Comparison of ENCODE assay signal across 8 cellular contexts in the genomic region with DNA sequence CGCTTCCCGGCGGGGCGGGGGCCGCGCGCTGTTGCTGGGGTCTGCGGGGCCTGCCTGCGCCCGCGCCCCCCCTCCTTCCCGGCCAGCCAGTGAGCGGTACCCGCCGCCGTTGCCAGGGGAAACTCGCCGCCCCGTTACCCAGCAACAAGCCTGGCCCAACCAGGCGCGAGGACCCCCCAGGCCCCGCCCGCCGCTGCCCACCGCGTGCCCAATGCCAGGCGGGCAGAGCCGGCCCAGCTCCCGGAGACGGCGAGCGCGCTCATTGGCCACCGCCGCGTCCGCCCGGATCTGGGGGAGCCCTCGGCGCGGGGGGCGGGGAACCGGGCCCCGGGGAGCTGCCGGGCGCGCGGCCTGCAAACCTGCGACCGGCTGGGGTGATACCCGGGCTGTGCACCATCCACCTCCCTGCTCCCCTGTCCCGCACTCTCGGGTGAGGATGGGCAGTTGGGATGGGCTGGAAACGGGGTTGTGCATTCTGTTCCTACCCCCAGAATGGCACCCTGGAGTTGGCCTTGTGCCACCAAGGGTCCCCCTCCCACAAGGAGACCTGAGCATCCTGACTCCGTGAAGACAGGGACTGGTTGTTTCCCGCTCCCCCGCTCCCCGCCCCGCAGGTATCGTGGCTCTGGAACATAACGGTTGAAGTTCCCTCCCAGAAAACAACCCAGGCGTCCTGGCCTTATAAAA. TPM values are rescaled to one million over a fixed set of nuclear protein-coding genes. Genes with fewer than 3 reads are reported as not detected.
DNase-seq lines count a peak whose midpoint lies in the region; ATAC-seq and TF ChIP-seq lines count a peak whose summit lies in the region.

No MANE protein-coding gene starts in this region.

- intact Hi-C loops in activated T-helper 2 cell treated with anti-CD3 and anti-CD28 coated beads, Interferon-gamma antibody, Interleukin-2, Interleukin-4, amounts not matched to agents 10 μg/mL and 5 μg/mL and 100 μg/mL, durations not matched to agents 14 hours and 24 hours and 36 hours (cut with micrococcal nuclease): loop anchor here (5.0 kb wide), 2 partner anchors 142 to 202 kb away; no protein-coding TSS in a partner anchor

- TF ChIP-seq CTCF in foreskin fibroblast (IDR thresholded peaks at IDR 0.05; ENCODE audit: low read depth, low read length) (no peak), osteocyte (IDR thresholded peaks at IDR 0.05) (no peak)

- no peak for ATAC-seq in HG02840 (IDR thresholded peaks at IDR 0.05; ENCODE audit: low FRiP score, unreplicated experiment)

- no peaks in the 10 kb centered on the region for H3K36me3 Mint-ChIP-seq in activated T-helper 2 cell treated with anti-CD3 and anti-CD28 coated beads, Interferon-gamma antibody, Interleukin-2, Interleukin-4, amounts not matched to agents 10 μg/mL and 5 μg/mL and 100 μg/mL, durations not matched to agents 14 hours and 24 hours and 36 hours (ENCODE audit: low read depth)
- no peaks in the 10 kb centered on the region for H3K36me3 Mint-ChIP-seq in osteocyte (ENCODE audit: unreplicated experiment)

- H3K9me3 Mint-ChIP-seq in activated T-helper 2 cell treated with anti-CD3 and anti-CD28 coated beads, Interferon-gamma antibody, Interleukin-2, Interleukin-4, amounts not matched to agents 10 μg/mL and 5 μg/mL and 100 μg/mL, durations not matched to agents 14 hours and 24 hours and 36 hours: no peaks in the 10 kb centered on the region
- H3K9me3 Mint-ChIP-seq in osteocyte (ENCODE audit: unreplicated experiment): no peaks in the 10 kb centered on the region

- DNase-seq in Daoy (ENCODE audit: low read depth) (peak; percentile 78), NCI-H2171 (lab: John Stamatoyannopoulos, UW) (peak; percentile 66), foreskin fibroblast (peak in 1 of 2 donors; percentile 89), osteocyte (ENCODE audit: extremely low spot score, unreplicated experiment) (peak; percentile 94), SK-N-DZ (ENCODE audit: low spot score) (no peak), GOT3 (lab: John Stamatoyannopoulos, UW) (no peak)
- peak; percentile 35 for DNase-seq in activated T-helper 2 cell treated with anti-CD3 and anti-CD28 coated beads, Interferon-gamma antibody, Interleukin-2, Interleukin-4, amounts not matched to agents 10 μg/mL and 5 μg/mL and 100 μg/mL, durations not matched to agents 14 hours and 24 hours and 36 hours (ENCODE audit: low spot score)

- no peak overlapping the region for H3K4me3 Mint-ChIP-seq in activated T-helper 2 cell treated with anti-CD3 and anti-CD28 coated beads, Interferon-gamma antibody, Interleukin-2, Interleukin-4, amounts not matched to agents 10 μg/mL and 5 μg/mL and 100 μg/mL, durations not matched to agents 14 hours and 24 hours and 36 hours (ENCODE audit: low read depth)
- peak overlapping the region; percentile 29 for H3K4me3 Mint-ChIP-seq in osteocyte (ENCODE audit: unreplicated experiment)

- H3K27me3 Mint-ChIP-seq in activated T-helper 2 cell treated with anti-CD3 and anti-CD28 coated beads, Interferon-gamma antibody, Interleukin-2, Interleukin-4, amounts not matched to agents 10 μg/mL and 5 μg/mL and 100 μg/mL, durations not matched to agents 14 hours and 24 hours and 36 hours (ENCODE audit: low read depth): peaks cover 6% of the 10 kb centered on the region
- H3K27me3 Mint-ChIP-seq in osteocyte (ENCODE audit: unreplicated experiment): no peaks in the 10 kb centered on the region

- no peak overlapping the region for H3K27ac Mint-ChIP-seq in activated T-helper 2 cell treated with anti-CD3 and anti-CD28 coated beads, Interferon-gamma antibody, Interleukin-2, Interleukin-4, amounts not matched to agents 10 μg/mL and 5 μg/mL and 100 μg/mL, durations not matched to agents 14 hours and 24 hours and 36 hours
- no peak overlapping the region for H3K27ac Mint-ChIP-seq in osteocyte (ENCODE audit: unreplicated experiment)

- peak overlapping the region; percentile 10 to 47 for H3K4me3 ChIP-seq in foreskin fibroblast (ENCODE audit: low read depth in 1 of 2, low read length in 2 of 2)

- peaks cover 14% of the 10 kb centered on the region for H3K4me1 Mint-ChIP-seq in activated T-helper 2 cell treated with anti-CD3 and anti-CD28 coated beads, Interferon-gamma antibody, Interleukin-2, Interleukin-4, amounts not matched to agents 10 μg/mL and 5 μg/mL and 100 μg/mL, durations not matched to agents 14 hours and 24 hours and 36 hours (ENCODE audit: low read depth)
- peaks cover 26% of the 10 kb centered on the region for H3K4me1 Mint-ChIP-seq in osteocyte (ENCODE audit: unreplicated experiment)

RNA-seq across cellular contexts. Expression of gene BBC3, which starts 8.8 kb away (rescaled TPM):
- total RNA-seq in Daoy (2014; rRNA removed; shearing (Covaris generic)): 0.86 and 2.2 TPM in 2 replicates
- total RNA-seq in activated T-helper 2 cell treated with anti-CD3 and anti-CD28 coated beads, Interferon-gamma antibody, Interleukin-2, Interleukin-4, amounts not matched to agents 10 μg/mL and 5 μg/mL and 100 μg/mL, durations not matched to agents 14 hours and 24 hours and 36 hours: 14.6 and 16.3 TPM in 2 replicates
- total RNA-seq in osteocyte: 27.9 and 34.3 TPM in 2 replicates
- 5.3 and 8.5 TPM in 2 replicates for polyA plus RNA-seq in SK-N-DZ (2014; cell fraction: cytosol; rRNA removed)
- polyA plus RNA-seq in SK-N-DZ (2014; cell fraction: nucleus; rRNA removed): 6.3 and 9.1 TPM in 2 replicates

RNA-seq across cellular contexts. Expression of gene CCDC9, which starts 16.6 kb away (rescaled TPM):
- total RNA-seq in Daoy (2014; rRNA removed; shearing (Covaris generic)): 8.0 and 8.6 TPM in 2 replicates
- 34.3 and 37.5 TPM in 2 replicates for total RNA-seq in activated T-helper 2 cell treated with anti-CD3 and anti-CD28 coated beads, Interferon-gamma antibody, Interleukin-2, Interleukin-4, amounts not matched to agents 10 μg/mL and 5 μg/mL and 100 μg/mL, durations not matched to agents 14 hours and 24 hours and 36 hours
- total RNA-seq in osteocyte: 34.6 and 35.1 TPM in 2 replicates
- polyA plus RNA-seq in SK-N-DZ (2014; cell fraction: cytosol; rRNA removed): 1.4 and 3.0 TPM in 2 replicates
- 3.2 and 3.6 TPM in 2 replicates for polyA plus RNA-seq in SK-N-DZ (2014; cell fraction: nucleus; rRNA removed)

RNA-seq across cellular contexts. Expression of gene INAFM1, which starts 34.9 kb away (rescaled TPM):
- 3.5 and 6.0 TPM in 2 replicates for total RNA-seq in Daoy (2014; rRNA removed; shearing (Covaris generic))
- total RNA-seq in activated T-helper 2 cell treated with anti-CD3 and anti-CD28 coated beads, Interferon-gamma antibody, Interleukin-2, Interleukin-4, amounts not matched to agents 10 μg/mL and 5 μg/mL and 100 μg/mL, durations not matched to agents 14 hours and 24 hours and 36 hours: 9.3 and 12.7 TPM in 2 replicates
- total RNA-seq in osteocyte: 16.7 and 17.4 TPM in 2 replicates
- 2.1 and 2.9 TPM in 2 replicates for polyA plus RNA-seq in SK-N-DZ (2014; cell fraction: cytosol; rRNA removed)
- polyA plus RNA-seq in SK-N-DZ (2014; cell fraction: nucleus; rRNA removed): 2.4 and 7.3 TPM in 2 replicates

Comparison
In these comparisons a context has a peak if more than half of its experiments do, and no peak if none do; other contexts are left out.
1. DNase-seq: peak in Daoy (single experiment), NCI-H2171 (single experiment), activated T-helper 2 cell treated with anti-CD3 and anti-CD28 coated beads, Interferon-gamma antibody, Interleukin-2, Interleukin-4, amounts not matched to agents 10 μg/mL and 5 μg/mL and 100 μg/mL, durations not matched to agents 14 hours and 24 hours and 36 hours (single experiment) and osteocyte (single experiment); none in SK-N-DZ (single experiment) and GOT3 (single experiment).